ENCODE assay signal across 12 cellular contexts in the genomic region with DNA sequence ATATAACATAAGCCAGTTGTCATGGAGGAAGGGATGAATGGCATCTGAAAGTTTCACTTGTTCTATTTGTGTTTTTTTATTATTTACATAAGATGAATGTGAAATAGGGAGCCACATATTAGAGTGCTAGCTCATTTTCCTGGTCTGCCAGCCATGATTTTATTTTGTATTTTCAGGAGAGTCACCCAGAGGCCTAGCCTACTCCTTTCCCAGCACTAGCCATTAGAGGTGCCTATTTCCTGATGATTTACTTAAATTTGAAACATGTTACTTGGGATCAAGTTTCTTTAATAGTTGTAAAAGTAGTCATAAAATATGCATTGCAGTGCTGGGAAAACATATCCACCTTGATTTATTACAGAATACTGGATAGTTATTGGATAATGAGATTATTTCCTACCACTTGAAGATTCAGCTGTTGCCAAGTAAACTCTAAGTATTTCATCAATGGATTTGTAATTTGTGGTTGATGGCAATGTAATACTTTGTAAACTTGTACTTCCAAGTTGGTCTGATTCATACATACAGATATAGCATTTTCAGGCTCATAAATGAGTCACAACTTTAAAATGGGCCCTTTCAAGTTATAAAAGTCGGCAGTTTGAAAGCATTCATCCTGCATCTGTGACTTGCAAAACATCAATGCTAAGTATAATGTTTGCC. TPM values are rescaled to one million over a fixed set of nuclear protein-coding genes. Genes with fewer than 3 reads are reported as not detected.
DNase-seq lines count a peak whose midpoint lies in the region; ATAC-seq and TF ChIP-seq lines count a peak whose summit lies in the region.
"Had no signal": no experiment of that assay in that cellular context is flagged by ENCODE, and none has a peak within 500 bp of the region (broad histone marks: within the 10 kb centered on the region; RNA-seq: fewer than 3 reads in every experiment).

No MANE protein-coding gene starts in this region.

- no peaks in the 10 kb centered on the region for H3K9me3 ChIP-seq in SJSA1 (replicated peaks)
- H3K9me3 ChIP-seq in CD8-positive, alpha-beta memory T cell (ENCODE audit: low read length): no peaks in the 10 kb centered on the region

- H3K27me3 ChIP-seq in SJSA1 (replicated peaks): no peaks in the 10 kb centered on the region; the same call in none of the 2 replicates
- H3K27me3 ChIP-seq in foreskin keratinocyte: no peaks in the 10 kb centered on the region
- no peaks in the 10 kb centered on the region for H3K27me3 ChIP-seq in CD8-positive, alpha-beta memory T cell (ENCODE audit: insufficient read depth, low read length, poor library complexity, severe bottlenecking)

- H3K36me3 Mint-ChIP-seq in CD8-positive, alpha-beta memory T cell: no peaks in the 10 kb centered on the region
- H3K36me3 Mint-ChIP-seq in Calu3 (ENCODE audit: insufficient read depth, unreplicated experiment): no peaks in the 10 kb centered on the region

- no peaks in the 10 kb centered on the region for H3K27me3 Mint-ChIP-seq in CD8-positive, alpha-beta memory T cell
- H3K27me3 Mint-ChIP-seq in Calu3 (ENCODE audit: unreplicated experiment): no peaks in the 10 kb centered on the region

- H3K36me3 ChIP-seq in SJSA1: no peaks in the 10 kb centered on the region
- H3K36me3 ChIP-seq in CD8-positive, alpha-beta memory T cell (ENCODE audit: insufficient read depth, low read length): no peaks in the 10 kb centered on the region

- no peak overlapping the region for H3K27ac Mint-ChIP-seq in CD8-positive, alpha-beta memory T cell
- H3K27ac Mint-ChIP-seq in Calu3 (ENCODE audit: unreplicated experiment): no peak overlapping the region
- H3K27ac Mint-ChIP-seq: activated B cell treated with CpG ODN at 0.5 μM for 24 hours had no signal

- H3K4me1 ChIP-seq in SJSA1 (replicated peaks) (peaks cover 14% of the 10 kb centered on the region), foreskin keratinocyte (peaks cover 8% of the 10 kb centered on the region)
- no peaks in the 10 kb centered on the region for H3K4me1 ChIP-seq in CD8-positive, alpha-beta memory T cell (ENCODE audit: insufficient read depth, low read length)

- intact Hi-C loops in Calu3 (cut with micrococcal nuclease; ENCODE audit: unreplicated experiment): no loop called here

- peak; percentile 48 for ATAC-seq in HG03442 (IDR thresholded peaks at IDR 0.05; ENCODE audit: unreplicated experiment)
- ATAC-seq in foreskin keratinocyte: peak; percentile 96
- no peak for ATAC-seq in GM18520 (IDR thresholded peaks at IDR 0.05; ENCODE audit: unreplicated experiment)

- TF ChIP-seq CTCF in AG10803 (conservative IDR thresholded peaks at IDR 0.05; ENCODE audit: low read length): no peak
- no peak for TF ChIP-seq CTCF in foreskin keratinocyte (conservative IDR thresholded peaks at IDR 0.05)
- no peak for TF ChIP-seq CTCF in Calu3 (IDR thresholded peaks at IDR 0.05; ENCODE audit: unreplicated experiment)

- no peak overlapping the region for H3K4me3 Mint-ChIP-seq in CD8-positive, alpha-beta memory T cell
- H3K4me3 Mint-ChIP-seq in Calu3 (ENCODE audit: low read depth, unreplicated experiment): no peak overlapping the region
- H3K4me3 Mint-ChIP-seq: activated B cell treated with CpG ODN at 0.5 μM for 24 hours; dendritic cell treated with granulocyte-macrophage colony-stimulating factor and Interleukin-4, amounts not matched to agents 40 ng/mL and 50 ng/mL, for 4 days had no signal

- no peak overlapping the region for H3K4me3 ChIP-seq in AG10803 (ENCODE audit: low read length)
- no peak overlapping the region for H3K4me3 ChIP-seq in SJSA1
- H3K4me3 ChIP-seq in CD8-positive, alpha-beta memory T cell (ENCODE audit: low read length): no peak overlapping the region

- POLR2A ChIA-PET in CD8-positive, alpha-beta memory T cell (lab: Charles Lee): no interaction called here

- H3K9me3 Mint-ChIP-seq in CD8-positive, alpha-beta memory T cell: no peaks in the 10 kb centered on the region
- H3K9me3 Mint-ChIP-seq in Calu3 (ENCODE audit: low read depth, unreplicated experiment): no peaks in the 10 kb centered on the region
- H3K9me3 Mint-ChIP-seq: activated B cell treated with CpG ODN at 0.5 μM for 24 hours; dendritic cell treated with granulocyte-macrophage colony-stimulating factor and Interleukin-4, amounts not matched to agents 40 ng/mL and 50 ng/mL, for 4 days had no signal

- BruUV-seq in Calu3 (replicated peaks; lab: Mats Ljungman, UMichigan): no TSS peak

- DNase-seq in AG10803 (ENCODE audit: low read depth) (peak; percentile 67), SJSA1 (ENCODE audit: low read depth in 1 of 2, low spot score in 2 of 2) (peak in 1 of 2 experiments; percentile 27), foreskin keratinocyte (peak; percentile 75 to 85), NCI-H187 treated with DMSO at 0.1 percent for 48 hours (lab: John Stamatoyannopoulos, UW) (no peak), Calu3 (no peak)
- DNase-seq in CD8-positive, alpha-beta memory T cell: no peak
- DNase-seq: activated B cell treated with CpG ODN at 0.5 μM for 24 hours, small intestine had no signal

- H3K27ac ChIP-seq in SJSA1 (0 out of 2 replicates have a peak overlapping the region, but pooled peaks have one; percentile 3), foreskin keratinocyte (no peak overlapping the region)
- H3K27ac ChIP-seq in CD8-positive, alpha-beta memory T cell (ENCODE audit: low read depth, low read length): no peak overlapping the region

- CTCF ChIA-PET in CD8-positive, alpha-beta memory T cell (lab: Charles Lee): no interaction called here
- CTCF ChIA-PET in Calu3 (lab: Charles Lee): no interaction called here

- no peaks in the 10 kb centered on the region for H3K4me1 Mint-ChIP-seq in CD8-positive, alpha-beta memory T cell
- peaks cover 9% of the 10 kb centered on the region for H3K4me1 Mint-ChIP-seq in Calu3 (ENCODE audit: low read depth, unreplicated experiment)
- H3K4me1 Mint-ChIP-seq: activated B cell treated with CpG ODN at 0.5 μM for 24 hours had no signal

RNA-seq across cellular contexts. Expression of a gene that starts 50.8 kb away (rescaled TPM):
- total RNA-seq in SJSA1 (2014; rRNA removed; shearing (Covaris generic)): 0.61 TPM in 1 of 2 replicates, not detected in the other
- 0.11 and 0.14 TPM in 2 replicates for total RNA-seq in foreskin keratinocyte
- 0.06 and 0.11 TPM in 2 replicates for polyA plus RNA-seq in foreskin keratinocyte
- not detected for total RNA-seq in CD8-positive, alpha-beta memory T cell
- not detected for polyA plus RNA-seq in CD8-positive, alpha-beta memory T cell
- 1.2 and 2.0 TPM in 2 replicates for total RNA-seq in Calu3 (2022)
- total RNA-seq: activated B cell treated with CpG ODN at 0.5 μM for 24 hours, myocyte had no signal

Comparison
In these comparisons a context has a peak if more than half of its experiments do, and no peak if none do; other contexts are left out.
1. DNase-seq: peak in AG10803 (single experiment) and foreskin keratinocyte (2 of 2); none in CD8-positive, alpha-beta memory T cell (0 of 5), NCI-H187 treated with DMSO at 0.1 percent for 48 hours (single experiment) and Calu3 (single experiment).